1 cellular context compared by ENCODE assay signal in the genomic region with DNA sequence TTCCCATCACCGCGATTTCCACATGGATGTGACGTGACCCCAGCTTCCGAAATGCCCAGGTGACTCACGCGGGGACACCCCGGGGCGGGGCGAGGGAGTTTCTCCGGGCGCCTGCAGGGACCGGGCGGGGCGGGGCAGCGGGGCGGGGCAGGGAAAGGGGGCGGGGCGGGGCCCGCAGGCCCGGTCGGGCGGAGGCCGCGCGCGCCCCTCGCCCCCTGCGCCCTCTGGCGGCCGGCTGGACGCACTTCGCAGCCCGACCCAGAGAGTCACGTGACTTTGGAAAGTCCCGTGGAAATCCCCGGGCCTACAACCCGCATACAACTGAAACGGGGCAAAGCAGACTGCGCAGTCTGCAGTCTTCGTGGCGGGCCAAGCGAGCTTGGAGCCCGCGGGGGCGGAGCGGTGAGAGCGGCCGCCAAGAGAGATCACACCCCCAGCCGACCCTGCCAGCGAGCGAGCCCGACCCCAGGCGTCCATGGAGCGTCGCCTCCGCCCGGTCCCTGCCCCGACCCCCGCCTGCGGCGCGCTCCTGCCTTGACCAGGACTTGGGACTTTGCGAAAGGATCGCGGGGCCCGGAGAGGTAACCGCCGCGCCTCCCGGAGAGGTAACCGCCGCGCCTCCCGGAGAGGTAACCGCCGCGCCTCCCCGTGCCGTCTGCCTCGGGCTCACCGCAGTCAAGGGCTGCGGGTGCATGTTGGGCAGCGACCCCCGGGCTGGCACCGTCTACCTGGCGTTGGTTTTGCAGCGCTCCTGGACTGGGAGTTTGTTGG.
TF ChIP-seq lines count a peak whose summit lies in the region.

A gene (plus strand): TSS at position 346 of the 771 bp plus-strand sequence. CDS start 3,969 bp downstream, outside the sequence.

TF ChIP-seq in HepG2, 621 proteins besides CTCF, POLR2A, EP300 and RAD21 (continued from another document and continues in another):
- TF ChIP-seq, protein P1, sequence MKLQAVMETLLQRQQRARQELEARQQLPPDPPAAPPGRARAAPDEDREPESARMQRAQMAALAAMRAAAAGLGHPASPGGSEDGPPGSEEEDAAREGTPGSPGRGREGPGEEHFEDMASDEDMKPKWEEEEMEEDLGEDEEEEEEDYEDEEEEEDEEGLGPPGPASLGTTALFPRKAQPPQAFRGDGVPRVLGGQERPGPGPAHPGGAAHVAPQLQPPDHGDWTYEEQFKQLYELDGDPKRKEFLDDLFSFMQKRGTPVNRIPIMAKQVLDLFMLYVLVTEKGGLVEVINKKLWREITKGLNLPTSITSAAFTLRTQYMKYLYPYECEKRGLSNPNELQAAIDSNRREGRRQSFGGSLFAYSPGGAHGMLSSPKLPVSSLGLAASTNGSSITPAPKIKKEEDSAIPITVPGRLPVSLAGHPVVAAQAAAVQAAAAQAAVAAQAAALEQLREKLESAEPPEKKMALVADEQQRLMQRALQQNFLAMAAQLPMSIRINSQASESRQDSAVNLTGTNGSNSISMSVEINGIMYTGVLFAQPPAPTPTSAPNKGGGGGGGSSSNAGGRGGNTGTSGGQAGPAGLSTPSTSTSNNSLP (IDR thresholded peaks at IDR 0.05; ENCODE audit: low read depth, low read length): peak; percentile 52
- peak; percentile 84 for TF ChIP-seq ZNF891 (CRISPR knock-in tag; IDR thresholded peaks at IDR 0.05)
- TF ChIP-seq ZBTB20 (CRISPR knock-in tag; IDR thresholded peaks at IDR 0.05; ENCODE audit: borderline replicate concordance, low read depth): peak; percentile 62
- peak; percentile 97 for TF ChIP-seq ZBTB42 (CRISPR knock-in tag; IDR thresholded peaks at IDR 0.05)
- TF ChIP-seq SPEN (CRISPR knock-in tag; IDR thresholded peaks at IDR 0.05; ENCODE audit: low read depth): peak; percentile 88
- TF ChIP-seq ZNF598 (CRISPR knock-in tag; IDR thresholded peaks at IDR 0.05; ENCODE audit: borderline replicate concordance): peak; percentile 69; the same call in 1 of the 2 replicates
- TF ChIP-seq ZNF724P (CRISPR knock-in tag; IDR thresholded peaks at IDR 0.05; ENCODE audit: borderline replicate concordance): no peak; the same call in 1 of the 2 replicates
- peak; percentile 84; the same call in 1 of the 2 replicates for TF ChIP-seq ZNF546 (CRISPR knock-in tag; conservative IDR thresholded peaks at IDR 0.05)
- 0 out of 2 replicates have a peak, but pooled peaks have one; percentile 64 for TF ChIP-seq ZNF263 (CRISPR knock-in tag; IDR thresholded peaks at IDR 0.05)
- peak; percentile 71; the same call in 1 of the 2 replicates for TF ChIP-seq HMG20A (CRISPR knock-in tag; IDR thresholded peaks at IDR 0.05; ENCODE audit: borderline replicate concordance)
- peak; percentile 46; the same call in 1 of the 2 replicates for TF ChIP-seq ZNF264 (CRISPR knock-in tag; IDR thresholded peaks at IDR 0.05)
- no peak for TF ChIP-seq ZNF282 (IDR thresholded peaks at IDR 0.05; ENCODE audit: partially characterized antibody)
- 0 out of 2 replicates have a peak, but pooled peaks have one; percentile 60 for TF ChIP-seq MTF2 (CRISPR knock-in tag; IDR thresholded peaks at IDR 0.05; ENCODE audit: borderline replicate concordance)
- TF ChIP-seq, protein P2, sequence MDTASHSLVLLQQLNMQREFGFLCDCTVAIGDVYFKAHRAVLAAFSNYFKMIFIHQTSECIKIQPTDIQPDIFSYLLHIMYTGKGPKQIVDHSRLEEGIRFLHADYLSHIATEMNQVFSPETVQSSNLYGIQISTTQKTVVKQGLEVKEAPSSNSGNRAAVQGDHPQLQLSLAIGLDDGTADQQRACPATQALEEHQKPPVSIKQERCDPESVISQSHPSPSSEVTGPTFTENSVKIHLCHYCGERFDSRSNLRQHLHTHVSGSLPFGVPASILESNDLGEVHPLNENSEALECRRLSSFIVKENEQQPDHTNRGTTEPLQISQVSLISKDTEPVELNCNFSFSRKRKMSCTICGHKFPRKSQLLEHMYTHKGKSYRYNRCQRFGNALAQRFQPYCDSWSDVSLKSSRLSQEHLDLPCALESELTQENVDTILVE (CRISPR knock-in tag; IDR thresholded peaks at IDR 0.05): peak; percentile 54; the same call in 1 of the 2 replicates
- TF ChIP-seq TEAD3 (CRISPR knock-in tag; optimal IDR thresholded peaks at IDR 0.05; ENCODE audit: borderline replicate concordance): peak; percentile 59
- TF ChIP-seq ZKSCAN8 (CRISPR knock-in tag; IDR thresholded peaks at IDR 0.05; ENCODE audit: borderline replicate concordance): peak; percentile 81; the same call in 1 of the 2 replicates
- TF ChIP-seq ARHGAP35 (CRISPR knock-in tag; IDR thresholded peaks at IDR 0.05; ENCODE audit: borderline replicate concordance): peak; percentile 79; the same call in 1 of the 2 replicates
- TF ChIP-seq NONO (IDR thresholded peaks at IDR 0.05): no peak
- TF ChIP-seq NONO (CRISPR knock-in tag; conservative IDR thresholded peaks at IDR 0.05): peak; percentile 79; the same call in 1 of the 2 replicates
- peak; percentile 73; the same call in 1 of the 2 replicates for TF ChIP-seq ZNF614 (CRISPR knock-in tag; IDR thresholded peaks at IDR 0.05; ENCODE audit: borderline replicate concordance)
- TF ChIP-seq SAFB2 (CRISPR knock-in tag; IDR thresholded peaks at IDR 0.05; ENCODE audit: borderline replicate concordance, low read depth): peak; percentile 87; the same call in 1 of the 2 replicates
- no peak for TF ChIP-seq ZZZ3 (CRISPR knock-in tag; IDR thresholded peaks at IDR 0.05; ENCODE audit: borderline replicate concordance)
- TF ChIP-seq SIX4 (CRISPR knock-in tag; IDR thresholded peaks at IDR 0.05): no peak
- peak; percentile 68 for TF ChIP-seq ELF3 (CRISPR knock-in tag; IDR thresholded peaks at IDR 0.05)
- TF ChIP-seq GABPB1 (CRISPR knock-in tag; IDR thresholded peaks at IDR 0.05): peak; percentile 67; the same call in 1 of the 2 replicates
- TF ChIP-seq NFYB (CRISPR knock-in tag; IDR thresholded peaks at IDR 0.05): no peak
- TF ChIP-seq, protein P3, sequence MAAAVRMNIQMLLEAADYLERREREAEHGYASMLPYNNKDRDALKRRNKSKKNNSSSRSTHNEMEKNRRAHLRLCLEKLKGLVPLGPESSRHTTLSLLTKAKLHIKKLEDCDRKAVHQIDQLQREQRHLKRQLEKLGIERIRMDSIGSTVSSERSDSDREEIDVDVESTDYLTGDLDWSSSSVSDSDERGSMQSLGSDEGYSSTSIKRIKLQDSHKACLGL (CRISPR knock-in tag; IDR thresholded peaks at IDR 0.05): peak; percentile 83; the same call in 1 of the 2 replicates
- TF ChIP-seq SETDB1 (CRISPR knock-in tag; IDR thresholded peaks at IDR 0.05; ENCODE audit: borderline replicate concordance): no peak
- TF ChIP-seq ZNF24 (IDR thresholded peaks at IDR 0.05): 0 out of 2 replicates have a peak, but pooled peaks have one; percentile 67
- TF ChIP-seq, protein P4, sequence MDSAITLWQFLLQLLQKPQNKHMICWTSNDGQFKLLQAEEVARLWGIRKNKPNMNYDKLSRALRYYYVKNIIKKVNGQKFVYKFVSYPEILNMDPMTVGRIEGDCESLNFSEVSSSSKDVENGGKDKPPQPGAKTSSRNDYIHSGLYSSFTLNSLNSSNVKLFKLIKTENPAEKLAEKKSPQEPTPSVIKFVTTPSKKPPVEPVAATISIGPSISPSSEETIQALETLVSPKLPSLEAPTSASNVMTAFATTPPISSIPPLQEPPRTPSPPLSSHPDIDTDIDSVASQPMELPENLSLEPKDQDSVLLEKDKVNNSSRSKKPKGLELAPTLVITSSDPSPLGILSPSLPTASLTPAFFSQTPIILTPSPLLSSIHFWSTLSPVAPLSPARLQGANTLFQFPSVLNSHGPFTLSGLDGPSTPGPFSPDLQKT (CRISPR knock-in tag; IDR thresholded peaks at IDR 0.05; ENCODE audit: borderline replicate concordance): no peak
- TF ChIP-seq MED1 (CRISPR knock-in tag; IDR thresholded peaks at IDR 0.05): peak; percentile 92
- no peak for TF ChIP-seq FLYWCH1 (CRISPR knock-in tag; IDR thresholded peaks at IDR 0.05)
- TF ChIP-seq ZNF451 (CRISPR knock-in tag; IDR thresholded peaks at IDR 0.05): 0 out of 2 replicates have a peak, but pooled peaks have one; percentile 28
- TF ChIP-seq, protein P5, sequence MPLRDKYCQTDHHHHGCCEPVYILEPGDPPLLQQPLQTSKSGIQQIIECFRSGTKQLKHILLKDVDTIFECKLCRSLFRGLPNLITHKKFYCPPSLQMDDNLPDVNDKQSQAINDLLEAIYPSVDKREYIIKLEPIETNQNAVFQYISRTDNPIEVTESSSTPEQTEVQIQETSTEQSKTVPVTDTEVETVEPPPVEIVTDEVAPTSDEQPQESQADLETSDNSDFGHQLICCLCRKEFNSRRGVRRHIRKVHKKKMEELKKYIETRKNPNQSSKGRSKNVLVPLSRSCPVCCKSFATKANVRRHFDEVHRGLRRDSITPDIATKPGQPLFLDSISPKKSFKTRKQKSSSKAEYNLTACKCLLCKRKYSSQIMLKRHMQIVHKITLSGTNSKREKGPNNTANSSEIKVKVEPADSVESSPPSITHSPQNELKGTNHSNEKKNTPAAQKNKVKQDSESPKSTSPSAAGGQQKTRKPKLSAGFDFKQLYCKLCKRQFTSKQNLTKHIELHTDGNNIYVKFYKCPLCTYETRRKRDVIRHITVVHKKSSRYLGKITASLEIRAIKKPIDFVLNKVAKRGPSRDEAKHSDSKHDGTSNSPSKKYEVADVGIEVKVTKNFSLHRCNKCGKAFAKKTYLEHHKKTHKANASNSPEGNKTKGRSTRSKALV (CRISPR knock-in tag; IDR thresholded peaks at IDR 0.05): no peak
- TF ChIP-seq ZC3H4 (CRISPR knock-in tag; IDR thresholded peaks at IDR 0.05; ENCODE audit: borderline replicate concordance): no peak
- no peak for TF ChIP-seq ZNF530 (CRISPR knock-in tag; IDR thresholded peaks at IDR 0.05; ENCODE audit: low read depth)
- TF ChIP-seq, protein P6, sequence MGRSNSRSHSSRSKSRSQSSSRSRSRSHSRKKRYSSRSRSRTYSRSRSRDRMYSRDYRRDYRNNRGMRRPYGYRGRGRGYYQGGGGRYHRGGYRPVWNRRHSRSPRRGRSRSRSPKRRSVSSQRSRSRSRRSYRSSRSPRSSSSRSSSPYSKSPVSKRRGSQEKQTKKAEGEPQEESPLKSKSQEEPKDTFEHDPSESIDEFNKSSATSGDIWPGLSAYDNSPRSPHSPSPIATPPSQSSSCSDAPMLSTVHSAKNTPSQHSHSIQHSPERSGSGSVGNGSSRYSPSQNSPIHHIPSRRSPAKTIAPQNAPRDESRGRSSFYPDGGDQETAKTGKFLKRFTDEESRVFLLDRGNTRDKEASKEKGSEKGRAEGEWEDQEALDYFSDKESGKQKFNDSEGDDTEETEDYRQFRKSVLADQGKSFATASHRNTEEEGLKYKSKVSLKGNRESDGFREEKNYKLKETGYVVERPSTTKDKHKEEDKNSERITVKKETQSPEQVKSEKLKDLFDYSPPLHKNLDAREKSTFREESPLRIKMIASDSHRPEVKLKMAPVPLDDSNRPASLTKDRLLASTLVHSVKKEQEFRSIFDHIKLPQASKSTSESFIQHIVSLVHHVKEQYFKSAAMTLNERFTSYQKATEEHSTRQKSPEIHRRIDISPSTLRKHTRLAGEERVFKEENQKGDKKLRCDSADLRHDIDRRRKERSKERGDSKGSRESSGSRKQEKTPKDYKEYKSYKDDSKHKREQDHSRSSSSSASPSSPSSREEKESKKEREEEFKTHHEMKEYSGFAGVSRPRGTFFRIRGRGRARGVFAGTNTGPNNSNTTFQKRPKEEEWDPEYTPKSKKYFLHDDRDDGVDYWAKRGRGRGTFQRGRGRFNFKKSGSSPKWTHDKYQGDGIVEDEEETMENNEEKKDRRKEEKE (IDR thresholded peaks at IDR 0.05): no peak
- TF ChIP-seq, protein P7, sequence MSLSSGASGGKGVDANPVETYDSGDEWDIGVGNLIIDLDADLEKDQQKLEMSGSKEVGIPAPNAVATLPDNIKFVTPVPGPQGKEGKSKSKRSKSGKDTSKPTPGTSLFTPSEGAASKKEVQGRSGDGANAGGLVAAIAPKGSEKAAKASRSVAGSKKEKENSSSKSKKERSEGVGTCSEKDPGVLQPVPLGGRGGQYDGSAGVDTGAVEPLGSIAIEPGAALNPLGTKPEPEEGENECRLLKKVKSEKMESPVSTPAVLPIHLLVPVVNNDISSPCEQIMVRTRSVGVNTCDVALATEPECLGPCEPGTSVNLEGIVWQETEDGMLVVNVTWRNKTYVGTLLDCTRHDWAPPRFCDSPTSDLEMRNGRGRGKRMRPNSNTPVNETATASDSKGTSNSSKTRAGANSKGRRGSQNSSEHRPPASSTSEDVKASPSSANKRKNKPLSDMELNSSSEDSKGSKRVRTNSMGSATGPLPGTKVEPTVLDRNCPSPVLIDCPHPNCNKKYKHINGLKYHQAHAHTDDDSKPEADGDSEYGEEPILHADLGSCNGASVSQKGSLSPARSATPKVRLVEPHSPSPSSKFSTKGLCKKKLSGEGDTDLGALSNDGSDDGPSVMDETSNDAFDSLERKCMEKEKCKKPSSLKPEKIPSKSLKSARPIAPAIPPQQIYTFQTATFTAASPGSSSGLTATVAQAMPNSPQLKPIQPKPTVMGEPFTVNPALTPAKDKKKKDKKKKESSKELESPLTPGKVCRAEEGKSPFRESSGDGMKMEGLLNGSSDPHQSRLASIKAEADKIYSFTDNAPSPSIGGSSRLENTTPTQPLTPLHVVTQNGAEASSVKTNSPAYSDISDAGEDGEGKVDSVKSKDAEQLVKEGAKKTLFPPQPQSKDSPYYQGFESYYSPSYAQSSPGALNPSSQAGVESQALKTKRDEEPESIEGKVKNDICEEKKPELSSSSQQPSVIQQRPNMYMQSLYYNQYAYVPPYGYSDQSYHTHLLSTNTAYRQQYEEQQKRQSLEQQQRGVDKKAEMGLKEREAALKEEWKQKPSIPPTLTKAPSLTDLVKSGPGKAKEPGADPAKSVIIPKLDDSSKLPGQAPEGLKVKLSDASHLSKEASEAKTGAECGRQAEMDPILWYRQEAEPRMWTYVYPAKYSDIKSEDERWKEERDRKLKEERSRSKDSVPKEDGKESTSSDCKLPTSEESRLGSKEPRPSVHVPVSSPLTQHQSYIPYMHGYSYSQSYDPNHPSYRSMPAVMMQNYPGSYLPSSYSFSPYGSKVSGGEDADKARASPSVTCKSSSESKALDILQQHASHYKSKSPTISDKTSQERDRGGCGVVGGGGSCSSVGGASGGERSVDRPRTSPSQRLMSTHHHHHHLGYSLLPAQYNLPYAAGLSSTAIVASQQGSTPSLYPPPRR (CRISPR knock-in tag; IDR thresholded peaks at IDR 0.05; ENCODE audit: borderline replicate concordance): peak; percentile 27; the same call in 1 of the 2 replicates
- peak; percentile 68; the same call in 1 of the 2 replicates for TF ChIP-seq ZNF44 (CRISPR knock-in tag; IDR thresholded peaks at IDR 0.05)
- no peak; the same call in 1 of the 2 replicates for TF ChIP-seq AHR (CRISPR knock-in tag; IDR thresholded peaks at IDR 0.05)
- no peak for TF ChIP-seq ZNF260 (CRISPR knock-in tag; IDR thresholded peaks at IDR 0.05; ENCODE audit: borderline replicate concordance, low read depth)
- no peak for TF ChIP-seq MED13 (CRISPR knock-in tag; IDR thresholded peaks at IDR 0.05)
- TF ChIP-seq SMARCC2 (IDR thresholded peaks at IDR 0.05): no peak
- TF ChIP-seq TOPORS (CRISPR knock-in tag; IDR thresholded peaks at IDR 0.05): peak; percentile 87
- peak; percentile 65 for TF ChIP-seq HOXA3 (CRISPR knock-in tag; IDR thresholded peaks at IDR 0.05)
- TF ChIP-seq, protein P8, sequence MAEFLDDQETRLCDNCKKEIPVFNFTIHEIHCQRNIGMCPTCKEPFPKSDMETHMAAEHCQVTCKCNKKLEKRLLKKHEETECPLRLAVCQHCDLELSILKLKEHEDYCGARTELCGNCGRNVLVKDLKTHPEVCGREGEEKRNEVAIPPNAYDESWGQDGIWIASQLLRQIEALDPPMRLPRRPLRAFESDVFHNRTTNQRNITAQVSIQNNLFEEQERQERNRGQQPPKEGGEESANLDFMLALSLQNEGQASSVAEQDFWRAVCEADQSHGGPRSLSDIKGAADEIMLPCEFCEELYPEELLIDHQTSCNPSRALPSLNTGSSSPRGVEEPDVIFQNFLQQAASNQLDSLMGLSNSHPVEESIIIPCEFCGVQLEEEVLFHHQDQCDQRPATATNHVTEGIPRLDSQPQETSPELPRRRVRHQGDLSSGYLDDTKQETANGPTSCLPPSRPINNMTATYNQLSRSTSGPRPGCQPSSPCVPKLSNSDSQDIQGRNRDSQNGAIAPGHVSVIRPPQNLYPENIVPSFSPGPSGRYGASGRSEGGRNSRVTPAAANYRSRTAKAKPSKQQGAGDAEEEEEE (CRISPR knock-in tag; IDR thresholded peaks at IDR 0.05; ENCODE audit: borderline replicate concordance): peak; percentile 7; the same call in 1 of the 2 replicates
